Comparison of ENCODE assay signal across 20 cellular contexts in genomic region chr10:20954519-20954918, GRCh38. TPM values are rescaled to one million over a fixed set of nuclear protein-coding genes. Genes with fewer than 3 reads are reported as not detected.
"Had no signal": no experiment of that assay in that cellular context is flagged by ENCODE, and none has a peak within 500 bp of the region (broad histone marks: within the 10 kb centered on the region; RNA-seq: fewer than 3 reads in every experiment).

No MANE protein-coding gene starts in this region.

- H3K9me3 Mint-ChIP-seq: activated T-helper 17 cell treated with anti-CD3 and anti-CD28 coated beads, Interleukin-2, amount 50 U/mL, for 72 hours; central memory CD8-positive, alpha-beta T cell; nephron; stimulated activated naive B cell treated with anti-CD40 and anti-IgM and Interleukin-4, amounts not matched to agents 10 μg/mL and 1 μg/mL and 100 μg/mL, for 72 hours; type B pancreatic cell had no signal

- H3K36me3 Mint-ChIP-seq: activated naive CD8-positive, alpha-beta T cell; stimulated activated naive B cell treated with anti-CD40 and anti-IgM and Interleukin-4, amounts not matched to agents 10 μg/mL and 1 μg/mL and 100 μg/mL, for 72 hours; type B pancreatic cell had no signal

- H3K4me3 Mint-ChIP-seq: activated naive CD8-positive, alpha-beta T cell; activated T-helper 17 cell treated with anti-CD3 and anti-CD28 coated beads, Interleukin-2, amount 50 U/mL, for 72 hours; central memory CD8-positive, alpha-beta T cell; nephron; stimulated activated naive B cell treated with anti-CD40 and anti-IgM and Interleukin-4, amounts not matched to agents 10 μg/mL and 1 μg/mL and 100 μg/mL, for 72 hours; type B pancreatic cell had no signal

- ATAC-seq: activated T-helper 17 cell treated with anti-CD3 and anti-CD28 coated beads, Interleukin-2, amount 50 U/mL, for 72 hours; gastroesophageal sphincter; left lobe of liver; stimulated activated naive B cell treated with anti-CD40 and anti-IgM and Interleukin-4, amounts not matched to agents 10 μg/mL and 1 μg/mL and 100 μg/mL, for 72 hours had no signal

- DNase-seq: activated CD4-positive, alpha-beta T cell treated with anti-CD3 and anti-CD28 coated beads for 1 hour; activated T-cell treated with anti-CD3 and anti-CD28 coated beads, Interleukin-2, amount 50 U/mL, for 1 hour; adrenal gland; dorsolateral prefrontal cortex; occipital lobe; sigmoid colon; stimulated activated CD4-positive, alpha-beta T cell treated with anti-CD3 and anti-CD28 coated beads, Interleukin-2, amount 100 ng/mL, for 48 hours; stimulated activated CD8-positive, alpha-beta memory T cell treated with anti-CD3 and anti-CD28 coated beads, Interleukin-4, amount 100 ng/mL, for 48 hours; stimulated activated naive B cell treated with anti-CD40 and anti-IgM and Interleukin-4, amounts not matched to agents 10 μg/mL and 1 μg/mL and 100 μg/mL, for 72 hours; T-helper 2 cell had no signal

- H3K27me3 Mint-ChIP-seq: activated naive CD8-positive, alpha-beta T cell; central memory CD8-positive, alpha-beta T cell; type B pancreatic cell had no signal

- H3K27me3 ChIP-seq: adrenal gland, ascending aorta, dorsolateral prefrontal cortex, sigmoid colon, vagina had no signal

- H3K4me1 Mint-ChIP-seq: activated T-helper 17 cell treated with anti-CD3 and anti-CD28 coated beads, Interleukin-2, amount 50 U/mL, for 72 hours; central memory CD8-positive, alpha-beta T cell; stimulated activated naive B cell treated with anti-CD40 and anti-IgM and Interleukin-4, amounts not matched to agents 10 μg/mL and 1 μg/mL and 100 μg/mL, for 72 hours had no signal

- H3K9me3 ChIP-seq: adrenal gland, ascending aorta, gastroesophageal sphincter, sigmoid colon, vagina had no signal

- H3K27ac ChIP-seq: adrenal gland, ascending aorta, dorsolateral prefrontal cortex, gastroesophageal sphincter, sigmoid colon, vagina, VCaP had no signal

- H3K4me3 ChIP-seq: adrenal gland, ascending aorta, dorsolateral prefrontal cortex, gastroesophageal sphincter, sigmoid colon, vagina had no signal

- H3K4me1 ChIP-seq: adrenal gland, ascending aorta, gastroesophageal sphincter, sigmoid colon, vagina had no signal

- H3K36me3 ChIP-seq: adrenal gland, ascending aorta, gastroesophageal sphincter, sigmoid colon, vagina had no signal

- H3K27ac Mint-ChIP-seq: activated naive CD8-positive, alpha-beta T cell; activated T-helper 17 cell treated with anti-CD3 and anti-CD28 coated beads, Interleukin-2, amount 50 U/mL, for 72 hours; nephron; stimulated activated naive B cell treated with anti-CD40 and anti-IgM and Interleukin-4, amounts not matched to agents 10 μg/mL and 1 μg/mL and 100 μg/mL, for 72 hours; type B pancreatic cell had no signal

RNA-seq across cellular contexts. Expression of gene NEBL, which starts 57.4 kb away (rescaled TPM):
- total RNA-seq: activated T-helper 17 cell treated with anti-CD3 and anti-CD28 coated beads, Interleukin-2, amount 50 U/mL, for 72 hours had no signal
